20 cellular contexts compared by ENCODE assay signal in genomic region chr1:85563139-85563538, GRCh38. TPM values are rescaled to one million over a fixed set of nuclear protein-coding genes. Genes with fewer than 3 reads are reported as not detected.
DNase-seq lines count a peak whose midpoint lies in the region; ATAC-seq and TF ChIP-seq lines count a peak whose summit lies in the region.
"Had no signal": no experiment of that assay in that cellular context is flagged by ENCODE, and none has a peak within 500 bp of the region (broad histone marks: within the 10 kb centered on the region; RNA-seq: fewer than 3 reads in every experiment).

No MANE protein-coding gene starts in this region.

- TF ChIP-seq CTCF in osteocyte (IDR thresholded peaks at IDR 0.05) (no peak), gastroesophageal sphincter (IDR thresholded peaks at IDR 0.05) (no peak)

- H3K9me3 Mint-ChIP-seq in osteocyte (ENCODE audit: unreplicated experiment) = peaks cover 13% of the 10 kb centered on the region

- peak; percentile 36 for DNase-seq in EH (ENCODE audit: low read depth)
- peak; percentile 63 for DNase-seq in amniotic epithelial cell (ENCODE audit: low read depth)
- peak; percentile 60 for DNase-seq in fibroblast of peridontal ligament (ENCODE audit: extremely low read depth)
- no peak for DNase-seq in osteocyte (ENCODE audit: extremely low spot score, unreplicated experiment)
- DNase-seq in activated effector memory CD4-positive, alpha-beta T cell treated with anti-CD3 and anti-CD28 coated beads, Interleukin-2, amount 50 U/mL, for 16 hours = no peak
- DNase-seq in cerebellum (ENCODE audit: low spot score) = no peak
- DNase-seq in DMS53 (lab: John Stamatoyannopoulos, UW) = no peak
- DNase-seq: GDM1, KG1, MV-4-11, NCI-H1417, NCI-H187 treated with DMSO at 0.1 percent for 48 hours, NCI-H226, NCI-H524, NCI-H82, OCI-M1, SHP77 had no signal

- peaks cover 24% of the 10 kb centered on the region for H3K36me3 Mint-ChIP-seq in osteocyte (ENCODE audit: unreplicated experiment)

- no peak for ATAC-seq in gastroesophageal sphincter
- ATAC-seq: HepG2 had no signal

- no peak overlapping the region for H3K27ac ChIP-seq in gastroesophageal sphincter

- no peak overlapping the region for H3K4me3 Mint-ChIP-seq in osteocyte (ENCODE audit: unreplicated experiment)
- H3K4me3 Mint-ChIP-seq: B cell had no signal

- no peaks in the 10 kb centered on the region for H3K36me3 ChIP-seq in gastroesophageal sphincter

- peak overlapping the region; percentile 67 for H3K27ac Mint-ChIP-seq in osteocyte (ENCODE audit: unreplicated experiment)
- H3K27ac Mint-ChIP-seq: B cell had no signal

- peaks cover 25% of the 10 kb centered on the region for H3K4me1 Mint-ChIP-seq in osteocyte (ENCODE audit: unreplicated experiment)
- H3K4me1 Mint-ChIP-seq: B cell had no signal

- no peak for TF ChIP-seq POLR2A in gastroesophageal sphincter (IDR thresholded peaks at IDR 0.05)

- H3K4me1 ChIP-seq in gastroesophageal sphincter = no peaks in the 10 kb centered on the region

- H3K27me3 ChIP-seq in gastroesophageal sphincter = no peaks in the 10 kb centered on the region

- no peak for TF ChIP-seq EP300 in gastroesophageal sphincter (IDR thresholded peaks at IDR 0.05)

- no peaks in the 10 kb centered on the region for H3K27me3 Mint-ChIP-seq in osteocyte (ENCODE audit: unreplicated experiment)

- WGBS in gastroesophageal sphincter (ENCODE audit: low coverage in 1 of 2), 2 donors = 86 to 100% methylated on average over 1 of the region's 1 CpG

- no peak overlapping the region for H3K4me3 ChIP-seq in gastroesophageal sphincter

- peaks cover 0 to 5% (median 0%) of the 10 kb centered on the region in 3 donors for H3K9me3 ChIP-seq in gastroesophageal sphincter

RNA-seq across cellular contexts. Expression of gene CCN1, which starts 17.4 kb away (rescaled TPM):
- total RNA-seq in osteocyte (412 and 526 TPM in 2 replicates), cerebellum (3.7 TPM), gastroesophageal sphincter (100 to 1,000 TPM in 1 of 4 donors, 10 to 100 TPM in 3; 41.2 to 121 (median 62.9) TPM)
- total RNA-seq: B cell had no signal

Comparison
In these comparisons a context has a peak if more than half of its experiments do, and no peak if none do; other contexts are left out.
1. DNase-seq: peak in EH (single experiment), amniotic epithelial cell (single experiment) and fibroblast of peridontal ligament (single experiment); none in osteocyte (single experiment), activated effector memory CD4-positive, alpha-beta T cell treated with anti-CD3 and anti-CD28 coated beads, Interleukin-2, amount 50 U/mL, for 16 hours (single experiment), cerebellum (single experiment) and DMS53 (single experiment).